ENCODE assay signal across 18 cellular contexts in genomic region chr6:39695447-39695846, GRCh38.
"Had no signal": no experiment of that assay in that cellular context is flagged by ENCODE, and none has a peak within 500 bp of the region (broad histone marks: within the 10 kb centered on the region; RNA-seq: fewer than 3 reads in every experiment).

No MANE protein-coding gene starts in this region.

- H3K27ac Mint-ChIP-seq: effector memory CD8-positive, alpha-beta T cell; naive thymus-derived CD8-positive, alpha-beta T cell; nephron progenitor cell; type B pancreatic cell had no signal

- ATAC-seq: effector memory CD8-positive, alpha-beta T cell; gastrocnemius medialis; left ventricle myocardium superior; lower lobe of right lung; naive thymus-derived CD8-positive, alpha-beta T cell; sciatic nerve; stimulated activated naive CD8-positive, alpha-beta T cell treated with anti-CD3 and anti-CD28 coated beads, Interleukin-15, Interleukin-2, amounts not matched to agents 100 U/mL and 50 U/mL, for 24 hours had no signal

- H3K9me3 Mint-ChIP-seq: effector memory CD8-positive, alpha-beta T cell; nephron progenitor cell; type B pancreatic cell had no signal

- H3K27me3 Mint-ChIP-seq: type B pancreatic cell had no signal

- H3K4me1 Mint-ChIP-seq: naive thymus-derived CD8-positive, alpha-beta T cell had no signal

- H3K36me3 Mint-ChIP-seq: naive thymus-derived CD8-positive, alpha-beta T cell; type B pancreatic cell had no signal

- H3K4me3 Mint-ChIP-seq: effector memory CD8-positive, alpha-beta T cell; naive thymus-derived CD8-positive, alpha-beta T cell; nephron progenitor cell; type B pancreatic cell had no signal

- DNase-seq: effector memory CD8-positive, alpha-beta T cell; gastrocnemius medialis; head of caudate nucleus; left ventricle myocardium superior; lower lobe of right lung; naive thymus-derived CD8-positive, alpha-beta T cell; nephron progenitor cell; nucleus accumbens; stimulated activated CD4-positive, alpha-beta T cell treated with anti-CD3 and anti-CD28 coated beads, Interleukin-12 subunit alpha, Interleukin-12 subunit beta, amount 100 ng/mL, for 4 hours; stimulated activated CD4-positive, alpha-beta T cell treated with anti-CD3 and anti-CD28 coated beads, Interleukin-1b, Interleukin-23, amount 100 ng/mL, for 48 hours; stimulated activated CD4-positive, alpha-beta T cell treated with anti-CD3 and anti-CD28 coated beads, Interleukin-4, amount 100 ng/mL, for 1 hour; stimulated activated CD8-positive, alpha-beta memory T cell treated with anti-CD3 and anti-CD28 coated beads, Interleukin-4, amount 100 ng/mL, for 48 hours; stimulated activated naive CD8-positive, alpha-beta T cell treated with anti-CD3 and anti-CD28 coated beads, Interleukin-15, Interleukin-2, amounts not matched to agents 100 U/mL and 50 U/mL, for 24 hours; substantia nigra; testis; tibial artery had no signal
